Comparison of ENCODE assay signal across 24 cellular contexts in genomic region chr1:87219141-87219540, GRCh38.
"Had no signal": no experiment of that assay in that cellular context is flagged by ENCODE, and none has a peak within 500 bp of the region (broad histone marks: within the 10 kb centered on the region; RNA-seq: fewer than 3 reads in every experiment).

No MANE protein-coding gene starts in this region.

- H3K4me3 Mint-ChIP-seq: activated CD4-positive, alpha-beta memory T cell treated with anti-CD3 and anti-CD28 coated beads, Interleukin-2, amount 10 ng/mL, durations not matched to agents 7 days and 5 days; activated CD4-positive, alpha-beta T cell treated with anti-CD3 and anti-CD28 coated beads for 36 hours; activated naive CD8-positive, alpha-beta T cell treated with anti-CD3 and anti-CD28 coated beads, Interleukin-2, amount 10 ng/mL, durations not matched to agents 7 days and 5 days; activated T-cell treated with anti-CD3 and anti-CD28 coated beads, Interleukin-2, amount 50 U/mL, for 72 hours; central memory CD8-positive, alpha-beta T cell had no signal

- H3K27me3 Mint-ChIP-seq: activated CD4-positive, alpha-beta memory T cell treated with anti-CD3 and anti-CD28 coated beads, Interleukin-2, amount 10 ng/mL, durations not matched to agents 7 days and 5 days had no signal

- H3K4me3 ChIP-seq: adrenal gland, K562, SJCRH30 had no signal

- FAIRE-seq: bronchial epithelial cell, K562 had no signal

- H3K27me3 ChIP-seq: adrenal gland, SJCRH30 had no signal

- H3K9me3 Mint-ChIP-seq: central memory CD8-positive, alpha-beta T cell had no signal

- H3K9me3 ChIP-seq: adrenal gland, SK-N-SH had no signal

- H3K4me1 ChIP-seq: adrenal gland, SJCRH30 had no signal

- DNase-seq: activated CD4-positive, alpha-beta memory T cell treated with anti-CD3 and anti-CD28 coated beads, Interleukin-2, amount 10 ng/mL, durations not matched to agents 7 days and 5 days; activated CD4-positive, alpha-beta T cell treated with anti-CD3 and anti-CD28 coated beads for 36 hours; activated CD4-positive, alpha-beta T cell treated with anti-CD3 and anti-CD28 coated beads, Interleukin-2, amount 50 U/mL, for 1 hour; activated naive CD4-positive, alpha-beta T cell treated with anti-CD3 and anti-CD28 coated beads, Interleukin-2, amount 50 U/mL, for 16 hours; activated naive CD8-positive, alpha-beta T cell treated with anti-CD3 and anti-CD28 coated beads, Interleukin-2, amount 10 ng/mL, durations not matched to agents 7 days and 5 days; activated T-cell treated with anti-CD3 and anti-CD28 coated beads, Interleukin-2, amount 50 U/mL, for 72 hours; adrenal gland; anterior cingulate cortex; Karpas-422; NCI-H1417; NCI-H1930; NCI-H2171; NCI-H2227 treated with DMSO at 0.1 percent for 48 hours; NCI-H446 treated with DMSO at 0.1 percent for 48 hours; NCI-H524 treated with DMSO at 0.1 percent for 48 hours; NCI-H748 treated with DMSO at 0.1 percent for 48 hours; Right ventricle myocardium superior; SJCRH30; SK-N-SH; T-helper 1 cell; WERI-Rb-1 had no signal

- H3K27ac ChIP-seq: adrenal gland, SJCRH30, WERI-Rb-1 had no signal

- H3K4me2 ChIP-seq: SK-N-SH had no signal

- H3K36me3 Mint-ChIP-seq: activated naive CD8-positive, alpha-beta T cell treated with anti-CD3 and anti-CD28 coated beads, Interleukin-2, amount 10 ng/mL, durations not matched to agents 7 days and 5 days had no signal

- H3K36me3 ChIP-seq: adrenal gland, SJCRH30, WERI-Rb-1 had no signal

- H3K27ac Mint-ChIP-seq: activated CD4-positive, alpha-beta memory T cell treated with anti-CD3 and anti-CD28 coated beads, Interleukin-2, amount 10 ng/mL, durations not matched to agents 7 days and 5 days; activated CD4-positive, alpha-beta T cell treated with anti-CD3 and anti-CD28 coated beads for 36 hours; activated naive CD8-positive, alpha-beta T cell treated with anti-CD3 and anti-CD28 coated beads, Interleukin-2, amount 10 ng/mL, durations not matched to agents 7 days and 5 days; activated T-cell treated with anti-CD3 and anti-CD28 coated beads, Interleukin-2, amount 50 U/mL, for 72 hours had no signal

- H3K9ac ChIP-seq: SK-N-SH had no signal

- H3K4me1 Mint-ChIP-seq: activated CD4-positive, alpha-beta T cell treated with anti-CD3 and anti-CD28 coated beads for 36 hours; activated naive CD8-positive, alpha-beta T cell treated with anti-CD3 and anti-CD28 coated beads, Interleukin-2, amount 10 ng/mL, durations not matched to agents 7 days and 5 days; central memory CD8-positive, alpha-beta T cell had no signal

- ATAC-seq: activated CD4-positive, alpha-beta T cell treated with anti-CD3 and anti-CD28 coated beads for 36 hours; K562 had no signal
